13 cellular contexts compared by ENCODE assay signal in genomic region chr12:84508943-84509342, GRCh38.
A peak's percentile ranks its signal among the peaks of the same experiment; 100 is the strongest.
DNase-seq lines count a peak whose midpoint lies in the region; ATAC-seq and TF ChIP-seq lines count a peak whose summit lies in the region.
"Had no signal": no experiment of that assay in that cellular context is flagged by ENCODE, and none has a peak within 500 bp of the region (broad histone marks: within the 10 kb centered on the region; RNA-seq: fewer than 3 reads in every experiment).

No MANE protein-coding gene starts in this region.

- H3K4me1 ChIP-seq in RWPE2 (ENCODE audit: insufficient read depth, poor library complexity, severe bottlenecking) (peaks cover 28% of the 10 kb centered on the region), heart right ventricle (peaks cover 0 to 26% (median 0%) of the 10 kb centered on the region in 9 donors), suprapubic skin (peaks cover 15% of the 10 kb centered on the region)

- POLR2A ChIA-PET in CD4-positive, alpha-beta T cell (lab: Charles Lee), result no interaction called here
- POLR2A ChIA-PET in T-cell (lab: Charles Lee), result no interaction called here

- intact Hi-C loops in heart right ventricle (cut with DNase I), result loop anchor here in 2 of 10 donors (10.0 kb wide), 1 partner anchor 1824 kb away; the partner anchor contains the start of gene TMTC2 (in 2 of the 2)
- intact Hi-C loops in CD4-positive, alpha-beta T cell (cut with DNase I, micrococcal nuclease), result loop anchor here in 1 of 2 experiments (10.0 kb wide), 1 partner anchor 1824 kb away; the partner anchor contains the start of gene TMTC2

- TF ChIP-seq CTCF in RWPE2 (IDR thresholded peaks at IDR 0.05; ENCODE audit: poor library complexity, severe bottlenecking), result no peak
- TF ChIP-seq CTCF in heart right ventricle (IDR thresholded peaks at IDR 0.05), result no peak
- no peak for TF ChIP-seq CTCF in suprapubic skin (IDR thresholded peaks at IDR 0.05)
- TF ChIP-seq CTCF in CD4-positive, alpha-beta T cell (IDR thresholded peaks at IDR 0.05), result no peak

- TF ChIP-seq POLR2A in suprapubic skin (IDR thresholded peaks at IDR 0.05), result no peak

- TF ChIP-seq EP300 in suprapubic skin (IDR thresholded peaks at IDR 0.05), result no peak

- ATAC-seq in RWPE2 (ENCODE audit: low read depth) (peak; percentile 66), heart right ventricle (peak in 7 of 8 donors; percentile 24 to 60 (median 53)), T-cell (replicated peaks in 1 of 4) (no peak)
- ATAC-seq in CD4-positive, alpha-beta T cell (ENCODE audit: poor library complexity), result no peak
- ATAC-seq in activated T-cell treated with anti-CD3 and anti-CD28 coated beads, Interleukin-2, amount 50 U/mL, for 4 hours, result no peak

- no peak overlapping the region for H3K27ac Mint-ChIP-seq in CD4-positive, alpha-beta T cell
- H3K27ac Mint-ChIP-seq in T-cell, result no peak overlapping the region

- no peaks in the 10 kb centered on the region for H3K9me3 Mint-ChIP-seq in CD4-positive, alpha-beta T cell
- no peaks in the 10 kb centered on the region for H3K9me3 Mint-ChIP-seq in activated T-cell treated with anti-CD3 and anti-CD28 coated beads, Interleukin-2, amount 50 U/mL, for 4 hours
- peaks cover 0 to 4% (median 0%) of the 10 kb centered on the region in 3 donors for H3K9me3 Mint-ChIP-seq in T-cell

- H3K27ac ChIP-seq in RWPE2 (ENCODE audit: poor library complexity, severe bottlenecking), result peak overlapping the region; percentile 71
- H3K27ac ChIP-seq in heart right ventricle, result peak overlapping the region in 5 of 10 donors; percentile 37 to 67 (median 52)
- H3K27ac ChIP-seq in suprapubic skin, result peak overlapping the region; percentile 20
- H3K27ac ChIP-seq in CD4-positive, alpha-beta T cell (ENCODE audit: low read depth, low read length), result no peak overlapping the region
- H3K27ac ChIP-seq: VCaP had no signal

- H3K4me3 Mint-ChIP-seq in CD4-positive, alpha-beta T cell, result no peak overlapping the region
- no peak overlapping the region for H3K4me3 Mint-ChIP-seq in activated T-cell treated with anti-CD3 and anti-CD28 coated beads, Interleukin-2, amount 50 U/mL, for 4 hours
- H3K4me3 Mint-ChIP-seq in T-cell, result no peak overlapping the region
- H3K4me3 Mint-ChIP-seq: H9 had no signal

- WGBS in heart right ventricle, 2 donors, result 40 to 47% methylated on average over 1 of the region's 1 CpG
- WGBS in suprapubic skin, result 25% methylated on average over 1 of the region's 1 CpG

- H3K36me3 ChIP-seq in RWPE2 (ENCODE audit: low read depth) (peaks cover 4% of the 10 kb centered on the region; the same call in 1 of the 2 replicates), heart right ventricle (no peaks in the 10 kb centered on the region), suprapubic skin (no peaks in the 10 kb centered on the region)

- H3K9me3 ChIP-seq in RWPE2 (ENCODE audit: severe bottlenecking), result no peaks in the 10 kb centered on the region
- H3K9me3 ChIP-seq in heart right ventricle, result no peaks in the 10 kb centered on the region
- no peaks in the 10 kb centered on the region for H3K9me3 ChIP-seq in suprapubic skin
- H3K9me3 ChIP-seq in CD4-positive, alpha-beta T cell (ENCODE audit: control insufficient read depth, low read length), result no peaks in the 10 kb centered on the region

- DNase-seq in NCI-H1417 (lab: John Stamatoyannopoulos, UW) (peak in 2 of 3 experiments; percentile 18 to 61), NCI-H1417 treated with DMSO at 0.1 percent for 48 hours (lab: John Stamatoyannopoulos, UW) (no peak), RWPE2 (ENCODE audit: low spot score) (no peak), heart right ventricle (no peak), suprapubic skin (ENCODE audit: low spot score in 2 of 2) (no peak), T-cell (no peak)
- no peak for DNase-seq in CD4-positive, alpha-beta T cell
- no peak for DNase-seq in activated T-cell treated with anti-CD3 and anti-CD28 coated beads, Interleukin-2, amount 50 U/mL, for 4 hours
- DNase-seq: activated T-cell treated with anti-CD3 and anti-CD28 coated beads, Interleukin-2, amount 50 U/mL, for 48 hours; central memory CD4-positive, alpha-beta T cell; DND-41 had no signal

- no peaks in the 10 kb centered on the region for H3K27me3 ChIP-seq in RWPE2 (ENCODE audit: insufficient read depth, poor library complexity, severe bottlenecking)
- no peaks in the 10 kb centered on the region for H3K27me3 ChIP-seq in heart right ventricle
- H3K27me3 ChIP-seq in suprapubic skin, result no peaks in the 10 kb centered on the region
- H3K27me3 ChIP-seq in CD4-positive, alpha-beta T cell (ENCODE audit: control insufficient read depth, insufficient read depth, low read length), result no peaks in the 10 kb centered on the region

- H3K27me3 Mint-ChIP-seq in CD4-positive, alpha-beta T cell, result no peaks in the 10 kb centered on the region
- no peaks in the 10 kb centered on the region for H3K27me3 Mint-ChIP-seq in activated T-cell treated with anti-CD3 and anti-CD28 coated beads, Interleukin-2, amount 50 U/mL, for 4 hours (ENCODE audit: low read depth)
- no peaks in the 10 kb centered on the region for H3K27me3 Mint-ChIP-seq in T-cell

- H3K4me1 Mint-ChIP-seq in CD4-positive, alpha-beta T cell (ENCODE audit: low read depth), result no peaks in the 10 kb centered on the region
- no peaks in the 10 kb centered on the region for H3K4me1 Mint-ChIP-seq in activated T-cell treated with anti-CD3 and anti-CD28 coated beads, Interleukin-2, amount 50 U/mL, for 4 hours (ENCODE audit: low read depth)
- no peaks in the 10 kb centered on the region for H3K4me1 Mint-ChIP-seq in T-cell

- CTCF ChIA-PET in CD4-positive, alpha-beta T cell (lab: Charles Lee), result no interaction called here
- CTCF ChIA-PET in T-cell (lab: Charles Lee), result no interaction called here

- H3K36me3 Mint-ChIP-seq in CD4-positive, alpha-beta T cell (ENCODE audit: low read depth), result no peaks in the 10 kb centered on the region
- H3K36me3 Mint-ChIP-seq in activated T-cell treated with anti-CD3 and anti-CD28 coated beads, Interleukin-2, amount 50 U/mL, for 4 hours (ENCODE audit: insufficient read depth), result no peaks in the 10 kb centered on the region
- no peaks in the 10 kb centered on the region for H3K36me3 Mint-ChIP-seq in T-cell

- H3K4me3 ChIP-seq in RWPE2 (ENCODE audit: severe bottlenecking) (no peak overlapping the region), heart right ventricle (no peak overlapping the region), suprapubic skin (no peak overlapping the region)

Comparison
In these comparisons a context has a peak if more than half of its experiments do, and no peak if none do; other contexts are left out.
1. DNase-seq: peak in NCI-H1417 (2 of 3); none in NCI-H1417 treated with DMSO at 0.1 percent for 48 hours (single experiment), RWPE2 (single experiment), heart right ventricle (0 of 2), suprapubic skin (0 of 2), CD4-positive, alpha-beta T cell (0 of 10), activated T-cell treated with anti-CD3 and anti-CD28 coated beads, Interleukin-2, amount 50 U/mL, for 4 hours (single experiment) and T-cell (0 of 34).
2. ATAC-seq: peak in RWPE2 (single experiment) and heart right ventricle (7 of 8); none in CD4-positive, alpha-beta T cell (single experiment), activated T-cell treated with anti-CD3 and anti-CD28 coated beads, Interleukin-2, amount 50 U/mL, for 4 hours (0 of 2) and T-cell (0 of 4).